In genomic region chr15:69666921-69667811, GRCh38 we compare ENCODE assay signal across 10 cellular contexts.
DNase-seq lines count a peak whose midpoint lies in the region; ATAC-seq and TF ChIP-seq lines count a peak whose summit lies in the region.
"Had no signal": no experiment of that assay in that cellular context is flagged by ENCODE, and none has a peak within 500 bp of the region (broad histone marks: within the 10 kb centered on the region; RNA-seq: fewer than 3 reads in every experiment).

No MANE protein-coding gene starts in this region.

- H3K9me3 Mint-ChIP-seq in nephron, result no peaks in the 10 kb centered on the region
- no peaks in the 10 kb centered on the region for H3K9me3 Mint-ChIP-seq in activated T-cell treated with anti-CD3 and anti-CD28 coated beads, Interleukin-2, amount 50 U/mL, for 72 hours
- H3K9me3 Mint-ChIP-seq: activated CD4-positive, alpha-beta memory T cell treated with anti-CD3 and anti-CD28 coated beads for 36 hours had no signal

- DNase-seq in SIG-M5 treated with dmso at 0.1 percent for 504 hours (lab: John Stamatoyannopoulos, UW; ENCODE audit: unreplicated experiment) (peak; percentile 91), T-helper 1 cell (no peak), epidermal melanocyte (ENCODE audit: insufficient read length, low spot score) (no peak)
- DNase-seq in activated T-cell treated with anti-CD3 and anti-CD28 coated beads, Interleukin-2, amount 50 U/mL, for 72 hours, result no peak
- DNase-seq: cerebellar nuclear complex had no signal

- TF ChIP-seq CTCF in nephron (IDR thresholded peaks at IDR 0.05; ENCODE audit: unreplicated experiment in 3 of 3), result no peak

- ATAC-seq in GM18858 (IDR thresholded peaks at IDR 0.05; ENCODE audit: unreplicated experiment) (peak; percentile 36), HG02885 (IDR thresholded peaks at IDR 0.05; ENCODE audit: poor library complexity, unreplicated experiment) (peak; percentile 41), HG03039 (IDR thresholded peaks at IDR 0.05; ENCODE audit: unreplicated experiment) (no peak)
- ATAC-seq in activated T-cell treated with anti-CD3 and anti-CD28 coated beads, Interleukin-2, amount 50 U/mL, for 72 hours (replicated peaks in 1 of 2), result no peak

- H3K4me3 Mint-ChIP-seq in nephron, result no peak overlapping the region
- no peak overlapping the region for H3K4me3 Mint-ChIP-seq in activated T-cell treated with anti-CD3 and anti-CD28 coated beads, Interleukin-2, amount 50 U/mL, for 72 hours
- H3K4me3 Mint-ChIP-seq: activated CD4-positive, alpha-beta memory T cell treated with anti-CD3 and anti-CD28 coated beads for 36 hours had no signal

- H3K36me3 Mint-ChIP-seq in nephron (ENCODE audit: low read depth), result no peaks in the 10 kb centered on the region
- H3K36me3 Mint-ChIP-seq in activated T-cell treated with anti-CD3 and anti-CD28 coated beads, Interleukin-2, amount 50 U/mL, for 72 hours (ENCODE audit: insufficient read depth in 2 of 2), result no peaks in the 10 kb centered on the region
- H3K36me3 Mint-ChIP-seq: activated CD4-positive, alpha-beta memory T cell treated with anti-CD3 and anti-CD28 coated beads for 36 hours had no signal

- H3K4me1 Mint-ChIP-seq in nephron, result peaks cover 39% of the 10 kb centered on the region
- H3K4me1 Mint-ChIP-seq in activated T-cell treated with anti-CD3 and anti-CD28 coated beads, Interleukin-2, amount 50 U/mL, for 72 hours (ENCODE audit: low read depth), result peaks cover 37% of the 10 kb centered on the region

- H3K27ac Mint-ChIP-seq in nephron, result peak overlapping the region in 2 of 3 experiments; percentile 5 to 70
- no peak overlapping the region for H3K27ac Mint-ChIP-seq in activated T-cell treated with anti-CD3 and anti-CD28 coated beads, Interleukin-2, amount 50 U/mL, for 72 hours

- peaks cover 25% of the 10 kb centered on the region for H3K27me3 Mint-ChIP-seq in nephron (ENCODE audit: low read depth)
- no peaks in the 10 kb centered on the region for H3K27me3 Mint-ChIP-seq in activated T-cell treated with anti-CD3 and anti-CD28 coated beads, Interleukin-2, amount 50 U/mL, for 72 hours (ENCODE audit: low read depth)
- H3K27me3 Mint-ChIP-seq: activated CD4-positive, alpha-beta memory T cell treated with anti-CD3 and anti-CD28 coated beads for 36 hours had no signal

Comparison
In these comparisons a context has a peak if more than half of its experiments do, and no peak if none do; other contexts are left out.
1. ATAC-seq: peak in GM18858 (single experiment) and HG02885 (single experiment); none in activated T-cell treated with anti-CD3 and anti-CD28 coated beads, Interleukin-2, amount 50 U/mL, for 72 hours (0 of 2) and HG03039 (single experiment).